In genomic region chr10:97539523-97540200, GRCh38 we compare ENCODE assay signal across 12 cellular contexts. TPM values are rescaled to one million over a fixed set of nuclear protein-coding genes. Genes with fewer than 3 reads are reported as not detected.
DNase-seq lines count a peak whose midpoint lies in the region; ATAC-seq and TF ChIP-seq lines count a peak whose summit lies in the region.
"Had no signal": no experiment of that assay in that cellular context is flagged by ENCODE, and none has a peak within 500 bp of the region (broad histone marks: within the 10 kb centered on the region; RNA-seq: fewer than 3 reads in every experiment).

No MANE protein-coding gene starts in this region.

- no peak for TF ChIP-seq CTCF in MCF 10A (IDR thresholded peaks at IDR 0.05; ENCODE audit: unreplicated experiment)

- no peaks in the 10 kb centered on the region for H3K27me3 Mint-ChIP-seq in MCF 10A (ENCODE audit: insufficient read depth, unreplicated experiment)

- peak overlapping the region; percentile 19 for H3K4me2 ChIP-seq in GM23248 (ENCODE audit: unreplicated experiment)
- H3K4me2 ChIP-seq in skeletal muscle satellite cell (ENCODE audit: low read length), result peak overlapping the region; percentile 20

- intact Hi-C loops in MCF 10A (cut with micrococcal nuclease), result no loop called here
- intact Hi-C loops in right cardiac atrium (cut with DNase I), result no loop called here

- H3K27ac ChIP-seq in GM23248, result peak overlapping the region; percentile 98
- H3K27ac ChIP-seq in right cardiac atrium (ENCODE audit: low read length), result no peak overlapping the region

- no peaks in the 10 kb centered on the region for H3K27me3 ChIP-seq in GM23248 (replicated peaks; ENCODE audit: insufficient read depth)
- H3K27me3 ChIP-seq in right cardiac atrium (ENCODE audit: control insufficient read depth, insufficient read depth), result no peaks in the 10 kb centered on the region
- H3K27me3 ChIP-seq in skeletal muscle satellite cell (ENCODE audit: control insufficient read depth, insufficient read depth, low read length), result no peaks in the 10 kb centered on the region

- H3K4me1 ChIP-seq in GM23248 (ENCODE audit: insufficient read depth) (peaks cover 65% of the 10 kb centered on the region), right cardiac atrium (ENCODE audit: control insufficient read depth, insufficient read depth, low read length) (peaks cover 22% of the 10 kb centered on the region), skeletal muscle satellite cell (ENCODE audit: control insufficient read depth, insufficient read depth, low read length) (peaks cover 61% of the 10 kb centered on the region)

- H3F3A ChIP-seq in GM23248 (ENCODE audit: insufficient read depth), result peaks cover 59% of the 10 kb centered on the region

- no peaks in the 10 kb centered on the region for H3K9me2 ChIP-seq in GM23248 (ENCODE audit: insufficient read depth)

- POLR2A ChIA-PET in MCF 10A (lab: Yijun Ruan, JAX), result interaction anchor here (0.8 to 1.7 kb wide), 3 partner anchors 10 to 42 kb away, joined by 3 to 4 read pairs (median 4); no protein-coding TSS in a partner anchor

- in situ Hi-C loops in GM23248 (cut with MboI), result no loop called here

- H3K9ac ChIP-seq in GM23248 (peak overlapping the region; percentile 9; the same call in 1 of the 2 replicates), skeletal muscle satellite cell (ENCODE audit: low read depth, low read length) (no peak overlapping the region)

- no peak overlapping the region for H3K4me3 Mint-ChIP-seq in MCF 10A (ENCODE audit: unreplicated experiment)
- H3K4me3 Mint-ChIP-seq: naive B cell had no signal

- H3K4me1 Mint-ChIP-seq in MCF 10A (ENCODE audit: insufficient read depth, unreplicated experiment), result peaks cover 28% of the 10 kb centered on the region
- H3K4me1 Mint-ChIP-seq: naive B cell had no signal

- no peak overlapping the region for H3K27ac Mint-ChIP-seq in MCF 10A (ENCODE audit: low read depth, unreplicated experiment)

- H4K20me1 ChIP-seq in GM23248 (ENCODE audit: insufficient read depth), result no peaks in the 10 kb centered on the region

- no peaks in the 10 kb centered on the region for H3K36me3 Mint-ChIP-seq in MCF 10A (ENCODE audit: insufficient read depth, unreplicated experiment)
- H3K36me3 Mint-ChIP-seq: naive B cell had no signal

- H3K36me3 ChIP-seq in GM23248 (ENCODE audit: low read depth), result no peaks in the 10 kb centered on the region
- H3K36me3 ChIP-seq in skeletal muscle satellite cell (ENCODE audit: insufficient read depth, low read length), result no peaks in the 10 kb centered on the region

- CTCF ChIA-PET in MCF 10A (lab: Yijun Ruan, JAX), result interaction anchor here (0.5 to 2.2 kb wide), 5 partner anchors 13 to 596 kb away, joined by 3 to 9 read pairs (median 5); partner anchors contain the start of genes ANKRD2, MMS19 and UBTD1

- no peaks in the 10 kb centered on the region for H3K9me3 ChIP-seq in GM23248 (ENCODE audit: low read depth)
- H3K9me3 ChIP-seq in right cardiac atrium (ENCODE audit: control insufficient read depth, low read length), result no peaks in the 10 kb centered on the region
- no peaks in the 10 kb centered on the region for H3K9me3 ChIP-seq in skeletal muscle satellite cell (replicated peaks; ENCODE audit: low read length)

- 22 to 34% methylated on average over 6 of the region's 6 CpGs for WGBS in GM23248 (ENCODE audit: low coverage in 1 of 2, low lambda C conversion rate in 2 of 2, missing lambda C conversion rate in 2 of 2), 2 experiments
- WGBS in right cardiac atrium, result 46% methylated on average over 6 of the region's 6 CpGs

- ATAC-seq in right cardiac atrium (peak; percentile 34 to 50), HG03442 (IDR thresholded peaks at IDR 0.05; ENCODE audit: unreplicated experiment) (no peak)

- H3K9me3 Mint-ChIP-seq in MCF 10A (ENCODE audit: unreplicated experiment), result no peaks in the 10 kb centered on the region
- H3K9me3 Mint-ChIP-seq: naive B cell had no signal

- DNase-seq in GM23248, result peak; percentile 85
- DNase-seq in MCF 10A (ENCODE audit: unreplicated experiment), result peak; percentile 39
- peak; percentile 72 to 83 (median 76) for DNase-seq in right cardiac atrium
- DNase-seq in NCI-H146 treated with DMSO at 0.1 percent for 48 hours (lab: John Stamatoyannopoulos, UW; ENCODE audit: unreplicated experiment), result no peak
- DNase-seq in DMS 273 (lab: John Stamatoyannopoulos, UW; ENCODE audit: unreplicated experiment), result no peak
- DNase-seq in stimulated activated CD4-positive, alpha-beta T cell treated with anti-CD3 and anti-CD28 coated beads, Interleukin-1b, Interleukin-23, amount 100 ng/mL, for 48 hours, result no peak
- DNase-seq: activated CD4-positive, alpha-beta T cell treated with anti-CD3 and anti-CD28 coated beads for 4 hours; DND-41; effector memory CD4-positive, alpha-beta T cell; naive B cell had no signal

- no peak overlapping the region for H2AFZ ChIP-seq in GM23248

- H3K4me3 ChIP-seq in GM23248 (no peak overlapping the region), right cardiac atrium (ENCODE audit: low read length) (no peak overlapping the region), skeletal muscle satellite cell (ENCODE audit: low read length) (no peak overlapping the region)

- BruUV-seq in MCF 10A (replicated peaks; lab: Mats Ljungman, UMichigan), result no TSS peak

- peaks cover 57% of the 10 kb centered on the region for H3K79me2 ChIP-seq in GM23248 (ENCODE audit: insufficient read depth)

RNA-seq across cellular contexts. Expression of gene ANKRD2, which starts 32.9 kb away (rescaled TPM):
- total RNA-seq in GM23248 (2014; rRNA removed; shearing (Covaris generic)), result not detected in 2 replicates
- polyA plus RNA-seq in GM23248 (2016; fragmentation: Nextera tagmentation; extraction: Ambion mirVana) (not detected in 2 replicates), right cardiac atrium (67.6 TPM)
- total RNA-seq in MCF 10A (2022) (1.8 and 5.8 TPM in 2 replicates), right cardiac atrium (10 to 100 TPM in 3 of 4 donors, 1 to 10 TPM in 1; 9.9 to 19.3 (median 17.8) TPM)
- 0.87 and 1.5 TPM in 2 replicates for total RNA-seq in skeletal muscle satellite cell (2012; rRNA removed)

RNA-seq across cellular contexts. Expression of gene UBTD1, which starts 40.9 kb away (rescaled TPM):
- 16.2 and 20.8 TPM in 2 replicates for total RNA-seq in GM23248 (2014; rRNA removed; shearing (Covaris generic))
- polyA plus RNA-seq in GM23248 (2016; fragmentation: Nextera tagmentation; extraction: Ambion mirVana), result 27.2 and 29.8 TPM in 2 replicates
- total RNA-seq in MCF 10A (2022), result 7.2 and 7.8 TPM in 2 replicates
- 10 to 100 TPM; 24.8 to 27.6 (median 25.8) TPM for total RNA-seq in right cardiac atrium
- 42.1 TPM for polyA plus RNA-seq in right cardiac atrium
- total RNA-seq in skeletal muscle satellite cell (2012; rRNA removed), result 20.0 and 23.2 TPM in 2 replicates

RNA-seq across cellular contexts. Expression of gene MMS19, which starts 41.4 kb away (rescaled TPM):
- 89.7 and 116 TPM in 2 replicates for total RNA-seq in GM23248 (2014; rRNA removed; shearing (Covaris generic))
- polyA plus RNA-seq in GM23248 (2016; fragmentation: Nextera tagmentation; extraction: Ambion mirVana) (40.0 and 40.6 TPM in 2 replicates), right cardiac atrium (33.7 TPM)
- total RNA-seq in MCF 10A (2022) (67.0 and 67.2 TPM in 2 replicates), right cardiac atrium (10 to 100 TPM; 32.8 to 40.0 (median 36.8) TPM)
- total RNA-seq in skeletal muscle satellite cell (2012; rRNA removed), result 70.6 and 74.3 TPM in 2 replicates

RNA-seq across cellular contexts. Expression of gene HOGA1, which starts 44.5 kb away (rescaled TPM):
- total RNA-seq in GM23248 (2014; rRNA removed; shearing (Covaris generic)), result 0.22 TPM in 1 of 2 replicates, not detected in the other
- 0.13 and 0.28 TPM in 2 replicates for polyA plus RNA-seq in GM23248 (2016; fragmentation: Nextera tagmentation; extraction: Ambion mirVana)
- total RNA-seq in MCF 10A (2022), result 0.88 and 1.7 TPM in 2 replicates
- 10 to 100 TPM in 3 of 4 donors, 1 to 10 TPM in 1; 4.4 to 13.4 (median 11.7) TPM for total RNA-seq in right cardiac atrium
- 15.0 TPM for polyA plus RNA-seq in right cardiac atrium
- total RNA-seq in skeletal muscle satellite cell (2012; rRNA removed), result 1.0 and 1.5 TPM in 2 replicates

RNA-seq across cellular contexts. Expression of gene C10orf62, which starts 49.9 kb away (rescaled TPM):
- not detected in 2 replicates for total RNA-seq in GM23248 (2014; rRNA removed; shearing (Covaris generic))
- polyA plus RNA-seq in GM23248 (2016; fragmentation: Nextera tagmentation; extraction: Ambion mirVana), result not detected in 2 replicates
- total RNA-seq in MCF 10A (2022), result 0.26 TPM in 1 of 2 replicates, not detected in the other
- total RNA-seq in right cardiac atrium, result under 1 TPM in 3 of 4 donors, not detected in 1; 0.25 to 0.76 (median 0.31) TPM
- 0.20 TPM for polyA plus RNA-seq in right cardiac atrium
- total RNA-seq in skeletal muscle satellite cell (2012; rRNA removed), result 0.22 and 0.76 TPM in 2 replicates

Comparison
In these comparisons a context has a peak if more than half of its experiments do, and no peak if none do; other contexts are left out.
1. DNase-seq: peak in GM23248 (single experiment), MCF 10A (single experiment) and right cardiac atrium (3 of 3); none in NCI-H146 treated with DMSO at 0.1 percent for 48 hours (single experiment), DMS 273 (single experiment) and stimulated activated CD4-positive, alpha-beta T cell treated with anti-CD3 and anti-CD28 coated beads, Interleukin-1b, Interleukin-23, amount 100 ng/mL, for 48 hours (single experiment).